ENCODE assay signal across 17 cellular contexts in genomic region chr10:48678041-48678440, GRCh38. TPM values are rescaled to one million over a fixed set of nuclear protein-coding genes. Genes with fewer than 3 reads are reported as not detected.
A peak's percentile ranks its signal among the peaks of the same experiment; 100 is the strongest.
DNase-seq lines count a peak whose midpoint lies in the region; ATAC-seq and TF ChIP-seq lines count a peak whose summit lies in the region.
"Had no signal": no experiment of that assay in that cellular context is flagged by ENCODE, and none has a peak within 500 bp of the region (broad histone marks: within the 10 kb centered on the region; RNA-seq: fewer than 3 reads in every experiment).

No MANE protein-coding gene starts in this region.

- 56 to 75% (median 73%) methylated on average over 1 of the region's 1 CpG for WGBS in adrenal gland, 4 donors

- no peaks in the 10 kb centered on the region for H3K9me3 Mint-ChIP-seq in activated CD4-positive, alpha-beta T cell treated with anti-CD3 and anti-CD28 coated beads, Interleukin-2, amount 10 ng/mL, durations not matched to agents 24 days and 14 days
- peaks cover 5% of the 10 kb centered on the region for H3K9me3 Mint-ChIP-seq in activated CD8-positive, alpha-beta T cell treated with anti-CD3 and anti-CD28 coated beads for 36 hours
- H3K9me3 Mint-ChIP-seq in stimulated activated effector memory CD8-positive, alpha-beta T cell treated with anti-CD3 and anti-CD28 coated beads, Interleukin-12 subunit alpha, Interleukin-12 subunit beta, amount 100 ng/mL, for 72 hours, result peaks cover 2% of the 10 kb centered on the region

- CTCF ChIA-PET in activated CD8-positive, alpha-beta T cell treated with anti-CD3 and anti-CD28 coated beads for 36 hours (lab: Charles Lee), result interaction anchor here (1.4 kb wide), 1 partner anchor 19 kb away, joined by 3 read pairs; no protein-coding TSS in a partner anchor

- intact Hi-C loops in activated CD4-positive, alpha-beta T cell treated with anti-CD3 and anti-CD28 coated beads, Interleukin-2, amount 10 ng/mL, durations not matched to agents 24 days and 14 days (cut with micrococcal nuclease), result no loop called here
- intact Hi-C loops in vagina (cut with DNase I) (no loop called here), adrenal gland (cut with DNase I) (no loop called here)
- intact Hi-C loops in activated CD8-positive, alpha-beta T cell treated with anti-CD3 and anti-CD28 coated beads for 36 hours (cut with micrococcal nuclease), result no loop called here

- no peak overlapping the region for H3K27ac Mint-ChIP-seq in activated CD4-positive, alpha-beta T cell treated with anti-CD3 and anti-CD28 coated beads, Interleukin-2, amount 10 ng/mL, durations not matched to agents 24 days and 14 days
- H3K27ac Mint-ChIP-seq in activated CD8-positive, alpha-beta T cell treated with anti-CD3 and anti-CD28 coated beads for 36 hours, result no peak overlapping the region
- no peak overlapping the region for H3K27ac Mint-ChIP-seq in stimulated activated effector memory CD8-positive, alpha-beta T cell treated with anti-CD3 and anti-CD28 coated beads, Interleukin-12 subunit alpha, Interleukin-12 subunit beta, amount 100 ng/mL, for 72 hours
- H3K27ac Mint-ChIP-seq: activated T-cell treated with anti-CD3 and anti-CD28 coated beads, Interleukin-2, amount 50 U/mL, for 24 hours; CD8-positive, alpha-beta T cell had no signal

- H3K27ac ChIP-seq in vagina (no peak overlapping the region), adrenal gland (no peak overlapping the region)
- H3K27ac ChIP-seq: 22Rv1, ascending aorta had no signal

- DNase-seq in activated CD4-positive, alpha-beta T cell treated with anti-CD3 and anti-CD28 coated beads, Interleukin-2, amount 10 ng/mL, durations not matched to agents 24 days and 14 days, result peak; percentile 38
- no peak for DNase-seq in activated CD4-positive, alpha-beta T cell treated with anti-CD3 and anti-CD28 coated beads for 1 hour
- peak; percentile 22 to 25 for DNase-seq in vagina (ENCODE audit: extremely low spot score in 2 of 2)
- DNase-seq in activated CD8-positive, alpha-beta T cell treated with anti-CD3 and anti-CD28 coated beads for 36 hours, result no peak
- no peak for DNase-seq in adrenal gland
- no peak for DNase-seq in stimulated activated effector memory CD8-positive, alpha-beta T cell treated with anti-CD3 and anti-CD28 coated beads, Interleukin-12 subunit alpha, Interleukin-12 subunit beta, amount 100 ng/mL, for 72 hours (ENCODE audit: low spot score in 2 of 2)
- DNase-seq: activated T-cell treated with anti-CD3 and anti-CD28 coated beads, Interleukin-2, amount 50 U/mL, for 24 hours; CD8-positive, alpha-beta T cell; GDM1; NCI-H226; PC-3 had no signal

- H3K4me1 ChIP-seq in vagina, result no peaks in the 10 kb centered on the region
- no peaks in the 10 kb centered on the region for H3K4me1 ChIP-seq in adrenal gland (replicated peaks in 1 of 2)
- H3K4me1 ChIP-seq: ascending aorta had no signal

- no peaks in the 10 kb centered on the region for H3K36me3 Mint-ChIP-seq in activated CD4-positive, alpha-beta T cell treated with anti-CD3 and anti-CD28 coated beads, Interleukin-2, amount 10 ng/mL, durations not matched to agents 24 days and 14 days (ENCODE audit: low read depth)
- no peaks in the 10 kb centered on the region for H3K36me3 Mint-ChIP-seq in activated CD8-positive, alpha-beta T cell treated with anti-CD3 and anti-CD28 coated beads for 36 hours (ENCODE audit: low read depth)
- no peaks in the 10 kb centered on the region for H3K36me3 Mint-ChIP-seq in stimulated activated effector memory CD8-positive, alpha-beta T cell treated with anti-CD3 and anti-CD28 coated beads, Interleukin-12 subunit alpha, Interleukin-12 subunit beta, amount 100 ng/mL, for 72 hours
- H3K36me3 Mint-ChIP-seq: CD8-positive, alpha-beta T cell had no signal

- H3K27me3 ChIP-seq in vagina, result no peaks in the 10 kb centered on the region
- no peaks in the 10 kb centered on the region for H3K27me3 ChIP-seq in adrenal gland
- H3K27me3 ChIP-seq: ascending aorta had no signal

- H3K4me3 ChIP-seq in vagina (no peak overlapping the region), adrenal gland (no peak overlapping the region)
- H3K4me3 ChIP-seq: ascending aorta, lung, smooth muscle cell had no signal

- POLR2A ChIA-PET in activated CD8-positive, alpha-beta T cell treated with anti-CD3 and anti-CD28 coated beads for 36 hours (lab: Charles Lee), result no interaction called here

- H3K9me3 ChIP-seq in vagina, result peaks cover 5% of the 10 kb centered on the region
- no peaks in the 10 kb centered on the region for H3K9me3 ChIP-seq in adrenal gland (replicated peaks in 1 of 3)

- H3K27me3 Mint-ChIP-seq in activated CD4-positive, alpha-beta T cell treated with anti-CD3 and anti-CD28 coated beads, Interleukin-2, amount 10 ng/mL, durations not matched to agents 24 days and 14 days, result no peaks in the 10 kb centered on the region
- H3K27me3 Mint-ChIP-seq in activated CD8-positive, alpha-beta T cell treated with anti-CD3 and anti-CD28 coated beads for 36 hours, result no peaks in the 10 kb centered on the region

- no peak overlapping the region for H3K4me3 Mint-ChIP-seq in activated CD4-positive, alpha-beta T cell treated with anti-CD3 and anti-CD28 coated beads, Interleukin-2, amount 10 ng/mL, durations not matched to agents 24 days and 14 days
- no peak overlapping the region for H3K4me3 Mint-ChIP-seq in activated CD8-positive, alpha-beta T cell treated with anti-CD3 and anti-CD28 coated beads for 36 hours
- no peak overlapping the region for H3K4me3 Mint-ChIP-seq in stimulated activated effector memory CD8-positive, alpha-beta T cell treated with anti-CD3 and anti-CD28 coated beads, Interleukin-12 subunit alpha, Interleukin-12 subunit beta, amount 100 ng/mL, for 72 hours
- H3K4me3 Mint-ChIP-seq: activated T-cell treated with anti-CD3 and anti-CD28 coated beads, Interleukin-2, amount 50 U/mL, for 24 hours; CD8-positive, alpha-beta T cell had no signal

- no peak for TF ChIP-seq POLR2A in vagina (IDR thresholded peaks at IDR 0.05)
- TF ChIP-seq POLR2A in adrenal gland (IDR thresholded peaks at IDR 0.05), result no peak

- no peaks in the 10 kb centered on the region for H3K4me1 Mint-ChIP-seq in activated CD4-positive, alpha-beta T cell treated with anti-CD3 and anti-CD28 coated beads, Interleukin-2, amount 10 ng/mL, durations not matched to agents 24 days and 14 days
- H3K4me1 Mint-ChIP-seq in activated CD8-positive, alpha-beta T cell treated with anti-CD3 and anti-CD28 coated beads for 36 hours (ENCODE audit: low read depth), result no peaks in the 10 kb centered on the region
- no peaks in the 10 kb centered on the region for H3K4me1 Mint-ChIP-seq in stimulated activated effector memory CD8-positive, alpha-beta T cell treated with anti-CD3 and anti-CD28 coated beads, Interleukin-12 subunit alpha, Interleukin-12 subunit beta, amount 100 ng/mL, for 72 hours

- TF ChIP-seq CTCF in vagina (IDR thresholded peaks at IDR 0.05) (no peak), adrenal gland (IDR thresholded peaks at IDR 0.05) (no peak)
- TF ChIP-seq CTCF in activated CD8-positive, alpha-beta T cell treated with anti-CD3 and anti-CD28 coated beads for 36 hours (IDR thresholded peaks at IDR 0.05), result no peak

- peak; percentile 64 for ATAC-seq in GM21786 (IDR thresholded peaks at IDR 0.05; ENCODE audit: unreplicated experiment)
- ATAC-seq in HG03520 (IDR thresholded peaks at IDR 0.05; ENCODE audit: unreplicated experiment), result peak; percentile 66
- ATAC-seq in activated CD8-positive, alpha-beta T cell treated with anti-CD3 and anti-CD28 coated beads for 36 hours, result no peak
- no peak for ATAC-seq in stimulated activated effector memory CD8-positive, alpha-beta T cell treated with anti-CD3 and anti-CD28 coated beads, Interleukin-12 subunit alpha, Interleukin-12 subunit beta, amount 100 ng/mL, for 72 hours
- ATAC-seq: CD8-positive, alpha-beta T cell; PC-3 had no signal

- no peaks in the 10 kb centered on the region for H3K36me3 ChIP-seq in vagina
- no peaks in the 10 kb centered on the region for H3K36me3 ChIP-seq in adrenal gland (replicated peaks in 1 of 2)
- H3K36me3 ChIP-seq: ascending aorta had no signal

RNA-seq across cellular contexts. Expression of gene WDFY4, which starts 6.6 kb away (rescaled TPM):
- total RNA-seq in activated CD4-positive, alpha-beta T cell treated with anti-CD3 and anti-CD28 coated beads, Interleukin-2, amount 10 ng/mL, durations not matched to agents 24 days and 14 days, result 0.05 TPM in 1 of 2 replicates, not detected in the other
- total RNA-seq in vagina (6.4 TPM), adrenal gland (1 to 10 TPM; 1.8 to 9.9 (median 7.6) TPM)
- 1 to 10 TPM in 1 of 2 experiments, under 1 TPM in 1; 0.90 to 1.1 TPM for total RNA-seq in activated CD8-positive, alpha-beta T cell treated with anti-CD3 and anti-CD28 coated beads for 36 hours
- polyA plus RNA-seq in adrenal gland, result 1 to 10 TPM in 2 of 3 donors, under 1 TPM in 1; 0.92 to 4.1 (median 2.1) TPM
- total RNA-seq: PC-3, smooth muscle cell had no signal
- polyA plus RNA-seq: smooth muscle cell had no signal

Comparison
In these comparisons a context has a peak if more than half of its experiments do, and no peak if none do; other contexts are left out.
1. DNase-seq: peak in activated CD4-positive, alpha-beta T cell treated with anti-CD3 and anti-CD28 coated beads, Interleukin-2, amount 10 ng/mL, durations not matched to agents 24 days and 14 days (single experiment) and vagina (2 of 2); none in activated CD4-positive, alpha-beta T cell treated with anti-CD3 and anti-CD28 coated beads for 1 hour (single experiment), activated CD8-positive, alpha-beta T cell treated with anti-CD3 and anti-CD28 coated beads for 36 hours (single experiment), adrenal gland (0 of 7) and stimulated activated effector memory CD8-positive, alpha-beta T cell treated with anti-CD3 and anti-CD28 coated beads, Interleukin-12 subunit alpha, Interleukin-12 subunit beta, amount 100 ng/mL, for 72 hours (0 of 2).
2. ATAC-seq: peak in GM21786 (single experiment) and HG03520 (single experiment); none in activated CD8-positive, alpha-beta T cell treated with anti-CD3 and anti-CD28 coated beads for 36 hours (single experiment) and stimulated activated effector memory CD8-positive, alpha-beta T cell treated with anti-CD3 and anti-CD28 coated beads, Interleukin-12 subunit alpha, Interleukin-12 subunit beta, amount 100 ng/mL, for 72 hours (single experiment).